ENCODE assay signal across 10 cellular contexts in genomic region chr1:8213676-8214075, GRCh38.
"Had no signal": no experiment of that assay in that cellular context is flagged by ENCODE, and none has a peak within 500 bp of the region (broad histone marks: within the 10 kb centered on the region; RNA-seq: fewer than 3 reads in every experiment).

No MANE protein-coding gene starts in this region.

- H3K27me3 ChIP-seq: brain microvascular endothelial cell, right atrium auricular region had no signal

- H3K9me3 Mint-ChIP-seq: activated naive CD4-positive, alpha-beta T cell treated with anti-CD3 and anti-CD28 coated beads, Interleukin-2, amount 50 U/mL, for 24 hours; immature natural killer cell; type B pancreatic cell had no signal

- H3K27me3 Mint-ChIP-seq: type B pancreatic cell had no signal

- DNase-seq: activated CD4-positive, alpha-beta T cell treated with anti-CD3 and anti-CD28 coated beads, Interleukin-2, amount 50 U/mL, for 1 hour; activated T-cell treated with anti-CD3 and anti-CD28 coated beads, Interleukin-2, amount 50 U/mL, for 1 hour; amniotic stem cell; brain microvascular endothelial cell; dorsolateral prefrontal cortex; immature natural killer cell; small intestine had no signal

- H3K4me3 ChIP-seq: dorsolateral prefrontal cortex, right atrium auricular region had no signal

- H3K4me3 Mint-ChIP-seq: activated naive CD4-positive, alpha-beta T cell treated with anti-CD3 and anti-CD28 coated beads, Interleukin-2, amount 50 U/mL, for 24 hours; immature natural killer cell; type B pancreatic cell had no signal

- H3K27ac Mint-ChIP-seq: activated naive CD4-positive, alpha-beta T cell treated with anti-CD3 and anti-CD28 coated beads, Interleukin-2, amount 50 U/mL, for 24 hours; immature natural killer cell; type B pancreatic cell had no signal

- H3K27ac ChIP-seq: brain microvascular endothelial cell, dorsolateral prefrontal cortex, right atrium auricular region had no signal

- H3K36me3 Mint-ChIP-seq: activated naive CD4-positive, alpha-beta T cell treated with anti-CD3 and anti-CD28 coated beads, Interleukin-2, amount 50 U/mL, for 24 hours; type B pancreatic cell had no signal

- H3K36me3 ChIP-seq: brain microvascular endothelial cell, right atrium auricular region had no signal

- H3K9me3 ChIP-seq: right atrium auricular region had no signal
